13 cellular contexts compared by ENCODE assay signal in genomic region chr12:122318607-122319311, GRCh38. TPM values are rescaled to one million over a fixed set of nuclear protein-coding genes. Genes with fewer than 3 reads are reported as not detected.
DNase-seq lines count a peak whose midpoint lies in the region; ATAC-seq, FAIRE-seq and TF ChIP-seq lines count a peak whose summit lies in the region.
"Had no signal": no experiment of that assay in that cellular context is flagged by ENCODE, and none has a peak within 500 bp of the region (broad histone marks: within the 10 kb centered on the region; RNA-seq: fewer than 3 reads in every experiment).

No MANE protein-coding gene starts in this region.

- in situ Hi-C loops in GM13976 (cut with MboI; ENCODE audit: low sequenced_read_pairs, unreplicated experiment) = no loop called here

- H3K23ac ChIP-seq in mesenchymal stem cell (ENCODE audit: low read length in 2 of 2) = no peak overlapping the region

- no peak for FAIRE-seq in HTR-8/SVneo (lab: Jason Lieb, UNC)
- FAIRE-seq: GM12892, TTC549 had no signal

- TF ChIP-seq CTCF in dorsolateral prefrontal cortex (IDR thresholded peaks at IDR 0.05 in 54 of 56, conservative IDR thresholded peaks at IDR 0.05 in 2 of 56; ENCODE audit: low read depth in 1 of 56, partially characterized antibody in 56 of 56) (no peak), GM13976 (IDR thresholded peaks at IDR 0.05; ENCODE audit: borderline replicate concordance, control extremely low read depth, extremely low read depth, insufficient read depth, missing control alignments) (no peak)

- H2BK120ac ChIP-seq in mesenchymal stem cell (ENCODE audit: low read depth, low read length) = no peak overlapping the region

- no peak overlapping the region for H3K14ac ChIP-seq in mesenchymal stem cell (ENCODE audit: low read length in 2 of 2)

- DNase-seq in HTR-8/SVneo (ENCODE audit: insufficient read length, low spot score) = peak; percentile 22
- no peak for DNase-seq in dorsolateral prefrontal cortex
- DNase-seq in mesenchymal stem cell = peak; percentile 72
- no peak for DNase-seq in GM13976 (ENCODE audit: low spot score)
- no peak for DNase-seq in NCI-H510A (lab: John Stamatoyannopoulos, UW)
- DNase-seq: activated naive CD8-positive, alpha-beta T cell treated with anti-CD3 and anti-CD28 coated beads, Interleukin-2, amount 10 ng/mL, durations not matched to agents 7 days and 5 days; NCI-H526 had no signal

- no peak overlapping the region for H3K4me2 ChIP-seq in mesenchymal stem cell (ENCODE audit: low read length, poor library complexity, severe bottlenecking)

- peak overlapping the region; percentile 80 for H3K9ac ChIP-seq in mesenchymal stem cell (ENCODE audit: low read length)

- H3K79me1 ChIP-seq in mesenchymal stem cell (replicated peaks; ENCODE audit: low read length, poor library complexity, severe bottlenecking) = peaks cover 6% of the 10 kb centered on the region

- intact Hi-C loops in dorsolateral prefrontal cortex (cut with DNase I) = no loop called here

- peaks cover 2% of the 10 kb centered on the region for H3K4me1 ChIP-seq in mesenchymal stem cell (ENCODE audit: control insufficient read depth, insufficient read depth, low read depth, low read length)
- no peaks in the 10 kb centered on the region for H3K4me1 ChIP-seq in urinary bladder (ENCODE audit: insufficient read depth)

- H3K18ac ChIP-seq in mesenchymal stem cell (ENCODE audit: low read depth in 1 of 2, low read length in 2 of 2) = no peak overlapping the region

- H3K4ac ChIP-seq in mesenchymal stem cell (ENCODE audit: low read depth in 1 of 2, low read length in 2 of 2) = no peak overlapping the region

- 100% methylated on average over 1 of the region's 3 CpGs for WGBS in mesenchymal stem cell
- WGBS in urinary bladder = 50% methylated on average over 3 of the region's 3 CpGs

- H4K91ac ChIP-seq in mesenchymal stem cell (ENCODE audit: low read length) = no peak overlapping the region

- no peak overlapping the region for H2BK15ac ChIP-seq in mesenchymal stem cell (ENCODE audit: low read depth, poor library complexity, severe bottlenecking)

- H2AK5ac ChIP-seq in mesenchymal stem cell (ENCODE audit: low read length, severe bottlenecking) = no peak overlapping the region

- no peaks in the 10 kb centered on the region for H3K9me3 ChIP-seq in mesenchymal stem cell (ENCODE audit: control insufficient read depth, low read length)

- no peak overlapping the region for H2AFZ ChIP-seq in mesenchymal stem cell (ENCODE audit: low read depth, low read length)

- no peak overlapping the region for H4K8ac ChIP-seq in mesenchymal stem cell (ENCODE audit: low read length)

- no peak overlapping the region for H2BK5ac ChIP-seq in mesenchymal stem cell (ENCODE audit: low read depth, low read length, poor library complexity, severe bottlenecking)

- H3K4me3 ChIP-seq in dorsolateral prefrontal cortex = no peak overlapping the region
- peak overlapping the region in 1 of 2 experiments; percentile 20 for H3K4me3 ChIP-seq in mesenchymal stem cell (ENCODE audit: insufficient read depth in 1 of 2, low read depth in 1 of 2, low read length in 2 of 2)
- H3K4me3 ChIP-seq in urinary bladder (ENCODE audit: low read depth, low read length) = no peak overlapping the region

- H3K36me3 ChIP-seq in mesenchymal stem cell (ENCODE audit: control insufficient read depth in 1 of 2, insufficient read depth in 2 of 2, low read depth in 1 of 2, low read length in 2 of 2) = peaks cover 46 to 73% of the 10 kb centered on the region in 2 experiments
- no peaks in the 10 kb centered on the region for H3K36me3 ChIP-seq in urinary bladder (ENCODE audit: insufficient read depth)

- H3K27ac ChIP-seq in dorsolateral prefrontal cortex (peak overlapping the region in 39 of 59 donors; percentile 1 to 76 (median 54)), mesenchymal stem cell (ENCODE audit: low read length, poor library complexity, severe bottlenecking) (no peak overlapping the region), urinary bladder (ENCODE audit: low read depth) (peak overlapping the region; percentile 32)

- H2BK12ac ChIP-seq in mesenchymal stem cell (ENCODE audit: low read length in 2 of 2) = peak overlapping the region in 1 of 2 experiments; percentile 29

- ATAC-seq in GM18861 (IDR thresholded peaks at IDR 0.05; ENCODE audit: unreplicated experiment) (no peak), HG03280 (IDR thresholded peaks at IDR 0.05; ENCODE audit: unreplicated experiment) (no peak)
- ATAC-seq: HCT116 had no signal

- no peaks in the 10 kb centered on the region for H3K27me3 ChIP-seq in dorsolateral prefrontal cortex
- H3K27me3 ChIP-seq in mesenchymal stem cell (ENCODE audit: control insufficient read depth in 1 of 2, insufficient read depth in 1 of 2, low read length in 2 of 2) = no peaks in the 10 kb centered on the region

RNA-seq across cellular contexts. Expression of gene VPS33A, which starts 52.5 kb away (rescaled TPM):
- 10 to 100 TPM; 17.9 to 38.0 (median 28.0) TPM for total RNA-seq in dorsolateral prefrontal cortex
- polyA plus RNA-seq in mesenchymal stem cell (2013, experiment 1 of 2) = 21.8 TPM
- 21.4 TPM for polyA plus RNA-seq in mesenchymal stem cell (2013, experiment 2 of 2)
- total RNA-seq in urinary bladder = 17.0 TPM
- polyA plus RNA-seq in urinary bladder = 12.4 TPM

Comparison
In these comparisons a context has a peak if more than half of its experiments do, and no peak if none do; other contexts are left out.
1. DNase-seq: peak in HTR-8/SVneo (single experiment) and mesenchymal stem cell (single experiment); none in dorsolateral prefrontal cortex (0 of 10), GM13976 (single experiment) and NCI-H510A (single experiment).